21 cellular contexts compared by ENCODE assay signal in the genomic region with DNA sequence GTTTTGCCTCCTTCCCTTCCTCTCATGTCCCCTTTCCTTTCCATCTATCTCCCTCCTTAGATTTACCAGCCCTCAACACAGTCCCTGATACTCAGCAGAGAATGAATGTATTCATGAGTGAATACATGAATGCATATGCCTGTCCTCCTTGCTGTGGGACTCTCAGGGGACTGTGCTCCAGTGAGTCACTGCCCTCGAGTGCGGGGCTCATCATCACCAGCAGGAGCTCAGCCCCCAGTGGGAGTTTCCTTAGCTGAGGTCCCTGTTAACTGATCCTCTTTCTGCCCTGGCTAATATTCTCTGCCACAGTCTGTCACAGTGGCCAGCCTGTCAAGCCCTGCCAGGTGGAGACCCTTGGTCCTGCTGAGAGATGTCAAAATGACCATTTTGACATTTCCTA.
"Had no signal": no experiment of that assay in that cellular context is flagged by ENCODE, and none has a peak within 500 bp of the region (broad histone marks: within the 10 kb centered on the region; RNA-seq: fewer than 3 reads in every experiment).

No MANE protein-coding gene starts in this region.

- H3K4me1 ChIP-seq: gastrocnemius medialis, right lobe of liver, transverse colon had no signal

- H3K36me3 ChIP-seq: gastrocnemius medialis, right lobe of liver, suprapubic skin, transverse colon had no signal

- ATAC-seq: activated T-cell treated with anti-CD3 and anti-CD28 coated beads, Interleukin-2, amount 50 U/mL, for 72 hours; gastrocnemius medialis; left cardiac atrium; right lobe of liver; stimulated activated effector memory CD8-positive, alpha-beta T cell treated with anti-CD3 and anti-CD28 coated beads, Interleukin-12 subunit alpha, Interleukin-12 subunit beta, amount 100 ng/mL, for 72 hours; stimulated activated naive CD8-positive, alpha-beta T cell treated with anti-CD3 and anti-CD28 coated beads, Interleukin-15, amount 100 ng/mL, for 72 hours had no signal

- H3K4me3 ChIP-seq: gastrocnemius medialis, right lobe of liver, suprapubic skin, transverse colon had no signal

- H3K27me3 ChIP-seq: gastrocnemius medialis, right lobe of liver, suprapubic skin had no signal

- H3K9me3 ChIP-seq: gastrocnemius medialis, right lobe of liver, suprapubic skin, transverse colon had no signal

- H3K27ac ChIP-seq: gastrocnemius medialis, right lobe of liver, suprapubic skin, transverse colon had no signal

- DNase-seq: activated CD4-positive, alpha-beta memory T cell treated with anti-CD3 and anti-CD28 coated beads, Interleukin-2, amount 10 ng/mL, durations not matched to agents 7 days and 5 days; activated CD4-positive, alpha-beta T cell treated with anti-CD3 and anti-CD28 coated beads, Interleukin-2, amount 10 ng/mL, durations not matched to agents 24 days and 14 days; activated effector memory CD4-positive, alpha-beta T cell treated with Interleukin-2 at 50 U/mL for 16 hours; activated naive CD4-positive, alpha-beta T cell treated with anti-CD3 and anti-CD28 coated beads for 36 hours; activated T-cell treated with anti-CD3 and anti-CD28 coated beads, Interleukin-2, amount 50 U/mL, for 72 hours; amygdala; effector CD4-positive, alpha-beta T cell; erythroblast; gastrocnemius medialis; head of caudate nucleus; islet precursor cell; left cardiac atrium; nephron progenitor cell; nucleus accumbens; right lobe of liver; small intestine; stimulated activated CD4-positive, alpha-beta T cell treated with anti-CD3 and anti-CD28 coated beads, Interleukin-2, amount 100 ng/mL, for 24 hours; stimulated activated naive CD8-positive, alpha-beta T cell treated with anti-CD3 and anti-CD28 coated beads, Interleukin-15, amount 100 ng/mL, for 72 hours; transverse colon had no signal
